ENCODE assay signal across 13 cellular contexts in the genomic region with DNA sequence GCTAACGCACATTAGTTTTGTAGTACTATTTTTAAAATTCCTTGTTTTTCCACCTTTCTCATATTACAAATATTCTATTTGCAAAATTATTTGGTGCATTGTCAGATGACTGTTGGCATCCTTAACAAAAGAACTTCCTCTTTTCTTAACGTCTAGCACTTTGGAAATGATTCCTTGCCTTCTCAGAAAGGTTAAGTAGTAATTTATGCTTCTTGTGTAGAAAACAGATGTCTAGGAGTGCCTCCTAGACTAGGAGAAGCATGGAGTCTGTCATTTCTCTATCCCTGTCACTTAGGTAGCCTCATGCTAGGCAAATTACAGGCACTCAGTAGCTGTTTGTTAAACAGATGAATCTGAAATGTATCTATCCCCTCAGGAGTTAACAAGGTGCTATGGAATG.
"Had no signal": no experiment of that assay in that cellular context is flagged by ENCODE, and none has a peak within 500 bp of the region (broad histone marks: within the 10 kb centered on the region; RNA-seq: fewer than 3 reads in every experiment).

No MANE protein-coding gene starts in this region.

- DNase-seq: activated CD4-positive, alpha-beta T cell treated with anti-CD3 and anti-CD28 coated beads, Interleukin-2, amount 10 ng/mL, durations not matched to agents 7 days and 5 days; activated CD8-positive, alpha-beta memory T cell treated with anti-CD3 and anti-CD28 coated beads, Interleukin-2, amount 50 U/mL, for 4 hours; activated naive CD4-positive, alpha-beta T cell treated with anti-CD3 and anti-CD28 coated beads, Interleukin-2, amount 10 ng/mL, durations not matched to agents 7 days and 5 days; activated naive CD8-positive, alpha-beta T cell treated with anti-CD3 and anti-CD28 coated beads, Interleukin-2, amount 50 U/mL, for 24 hours; activated T-cell treated with anti-CD3 and anti-CD28 coated beads, Interleukin-2, amount 50 U/mL, for 4 hours; anterior cingulate cortex; caudate nucleus; left ventricle myocardium superior; stimulated activated CD4-positive, alpha-beta T cell treated with anti-CD3 and anti-CD28 coated beads, Interleukin-1b, Interleukin-23, amount 100 ng/mL, for 48 hours; stimulated activated naive CD8-positive, alpha-beta T cell treated with anti-CD3 and anti-CD28 coated beads, Interleukin-15, amount 100 ng/mL, for 72 hours; transverse colon; uterus had no signal

- ATAC-seq: activated CD4-positive, CD25-positive, alpha-beta regulatory T cell treated with anti-CD3 and anti-CD28 coated beads, Interleukin-2, amount 50 U/mL, for 24 hours; activated naive CD8-positive, alpha-beta T cell treated with anti-CD3 and anti-CD28 coated beads, Interleukin-2, amount 50 U/mL, for 24 hours; activated T-cell treated with anti-CD3 and anti-CD28 coated beads, Interleukin-2, amount 50 U/mL, for 4 hours; left ventricle myocardium superior; stimulated activated naive CD8-positive, alpha-beta T cell treated with anti-CD3 and anti-CD28 coated beads, Interleukin-15, amount 100 ng/mL, for 72 hours had no signal
